ENCODE assay signal across 23 cellular contexts in the genomic region with DNA sequence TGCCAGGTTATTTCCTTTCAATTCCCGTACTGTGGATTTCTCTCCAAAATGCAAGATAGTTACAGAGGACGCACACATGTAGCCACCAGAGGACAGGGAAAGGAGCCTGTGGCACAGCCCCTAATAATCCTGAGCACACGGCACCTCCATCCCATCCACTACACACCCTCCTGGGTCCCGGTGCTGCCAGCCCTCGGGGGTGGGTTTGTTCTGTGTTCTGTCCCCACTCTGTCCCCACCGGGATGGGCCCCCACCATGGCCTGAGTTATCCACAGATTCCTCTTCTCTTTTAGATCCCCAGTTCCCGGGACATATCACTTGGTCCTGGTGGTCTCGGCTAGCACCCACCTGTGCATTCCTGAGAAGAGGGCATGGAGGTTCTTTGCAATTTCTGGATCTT.
"Had no signal": no experiment of that assay in that cellular context is flagged by ENCODE, and none has a peak within 500 bp of the region (broad histone marks: within the 10 kb centered on the region; RNA-seq: fewer than 3 reads in every experiment).

No MANE protein-coding gene starts in this region.

- DNase-seq: activated B cell treated with CpG ODN at 0.5 μM for 24 hours; activated CD4-positive, alpha-beta T cell treated with anti-CD3 and anti-CD28 coated beads for 1 hour; activated CD4-positive, alpha-beta T cell treated with anti-CD3 and anti-CD28 coated beads, Interleukin-2, amount 10 ng/mL, durations not matched to agents 7 days and 5 days; activated CD8-positive, alpha-beta T cell treated with anti-CD3 and anti-CD28 coated beads for 36 hours; activated effector memory CD4-positive, alpha-beta T cell treated with Interleukin-2 at 50 U/mL for 16 hours; activated naive CD4-positive, alpha-beta T cell; activated T-cell treated with anti-CD3 and anti-CD28 coated beads, Interleukin-2, amount 50 U/mL, for 24 hours; MG63; NCI-H1105; NCI-H1436; NCI-H1694 treated with DMSO at 0.1 percent for 48 hours; NCI-H2029 treated with DMSO at 0.1 percent for 48 hours; NCI-H446; NCI-H524; Peyer's patch; SHP77; T-helper 17 cell; T-helper 9 cell had no signal

- H3K4me1 Mint-ChIP-seq: activated B cell treated with CpG ODN at 0.5 μM for 24 hours; activated CD4-positive, alpha-beta T cell treated with anti-CD3 and anti-CD28 coated beads, Interleukin-2, amount 10 ng/mL, durations not matched to agents 7 days and 5 days; activated naive CD4-positive, alpha-beta T cell treated with anti-CD3 and anti-CD28 coated beads, Interleukin-2, amount 50 U/mL, for 24 hours; T-helper 17 cell had no signal

- H3K27ac Mint-ChIP-seq: activated B cell treated with CpG ODN at 0.5 μM for 24 hours; activated CD4-positive, alpha-beta T cell treated with anti-CD3 and anti-CD28 coated beads, Interleukin-2, amount 10 ng/mL, durations not matched to agents 7 days and 5 days; activated CD8-positive, alpha-beta T cell treated with anti-CD3 and anti-CD28 coated beads for 36 hours; activated naive CD4-positive, alpha-beta T cell treated with anti-CD3 and anti-CD28 coated beads, Interleukin-2, amount 50 U/mL, for 24 hours; activated T-cell treated with anti-CD3 and anti-CD28 coated beads, Interleukin-2, amount 50 U/mL, for 24 hours; activated T-helper 1 cell treated with anti-CD3 and anti-CD28 coated beads, Interleukin-12 subunit alpha, Interleukin-12 subunit beta, Interleukin-2, Interleukin-4 antibody, amounts not matched to agents 30 ng/mL and 10 ng/mL and 1 ng/mL, durations not matched to agents 14 hours and 24 hours and 36 hours; T-helper 17 cell had no signal

- ATAC-seq: activated CD8-positive, alpha-beta T cell treated with anti-CD3 and anti-CD28 coated beads for 36 hours; T-helper 17 cell had no signal

- H3K4me3 Mint-ChIP-seq: activated B cell treated with CpG ODN at 0.5 μM for 24 hours; activated CD4-positive, alpha-beta T cell treated with anti-CD3 and anti-CD28 coated beads, Interleukin-2, amount 10 ng/mL, durations not matched to agents 7 days and 5 days; activated CD8-positive, alpha-beta T cell treated with anti-CD3 and anti-CD28 coated beads for 36 hours; activated naive CD4-positive, alpha-beta T cell treated with anti-CD3 and anti-CD28 coated beads, Interleukin-2, amount 50 U/mL, for 24 hours; activated T-cell treated with anti-CD3 and anti-CD28 coated beads, Interleukin-2, amount 50 U/mL, for 24 hours; activated T-helper 1 cell treated with anti-CD3 and anti-CD28 coated beads, Interleukin-12 subunit alpha, Interleukin-12 subunit beta, Interleukin-2, Interleukin-4 antibody, amounts not matched to agents 30 ng/mL and 10 ng/mL and 1 ng/mL, durations not matched to agents 14 hours and 24 hours and 36 hours; T-helper 17 cell had no signal

- H3K36me3 ChIP-seq: breast epithelium, MG63, Peyer's patch, SJSA1 had no signal

- H3K27me3 ChIP-seq: MG63, Peyer's patch, SJSA1 had no signal

- H3K9me3 ChIP-seq: MG63, Peyer's patch had no signal

- H3K4me3 ChIP-seq: breast epithelium, MG63, Peyer's patch, SJSA1 had no signal

- H3K4me1 ChIP-seq: breast epithelium, Peyer's patch, SJSA1 had no signal

- H3K27ac ChIP-seq: breast epithelium, Peyer's patch, RWPE1, SJSA1 had no signal

- H3K27me3 Mint-ChIP-seq: activated CD4-positive, alpha-beta T cell treated with anti-CD3 and anti-CD28 coated beads, Interleukin-2, amount 10 ng/mL, durations not matched to agents 7 days and 5 days; activated CD8-positive, alpha-beta T cell treated with anti-CD3 and anti-CD28 coated beads for 36 hours had no signal
